ENCODE assay signal across 7 cellular contexts in the genomic region with DNA sequence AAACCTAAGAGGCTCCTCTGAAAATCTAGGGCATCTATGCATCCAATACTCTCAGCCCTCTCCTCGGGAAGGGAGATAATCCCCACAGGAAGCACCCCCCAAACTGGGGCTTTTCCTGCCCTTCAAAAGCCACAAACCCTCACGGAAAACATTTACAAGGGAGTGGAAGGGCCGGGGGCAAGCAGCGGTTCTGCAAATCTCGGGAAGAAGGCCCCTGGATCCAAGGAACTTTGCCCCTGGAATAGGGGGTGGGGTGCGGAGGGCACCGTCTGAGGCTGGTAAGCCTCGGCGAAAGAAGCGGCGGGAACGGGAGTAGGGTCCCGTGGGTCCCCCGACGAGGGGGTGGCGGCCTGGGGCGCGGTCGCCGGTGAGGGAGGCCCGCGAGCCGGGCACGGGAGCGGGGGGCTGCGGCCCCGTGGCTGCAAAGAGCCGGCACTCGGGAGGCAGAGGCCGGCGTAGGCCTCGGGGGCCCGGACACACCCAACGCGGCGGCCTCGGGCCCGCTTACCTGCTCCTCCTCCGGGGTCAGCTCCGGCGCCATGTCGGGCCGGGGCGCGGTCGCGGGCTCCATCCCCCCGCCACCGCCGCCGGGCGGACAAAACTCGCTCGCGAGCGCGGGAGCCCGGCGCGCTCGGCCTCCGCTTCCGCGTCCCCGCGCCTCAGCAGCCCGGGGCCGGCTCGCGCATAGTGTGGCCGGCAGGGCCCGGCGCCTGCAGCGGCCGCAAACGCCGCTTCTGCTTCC. TPM values are rescaled to one million over a fixed set of nuclear protein-coding genes. Genes with fewer than 3 reads are reported as not detected.
DNase-seq lines count a peak whose midpoint lies in the region; ATAC-seq and TF ChIP-seq lines count a peak whose summit lies in the region.

No MANE protein-coding gene starts in this region.

- peaks cover 20% of the 10 kb centered on the region for H3K4me1 Mint-ChIP-seq in dendritic cell treated with granulocyte-macrophage colony-stimulating factor and Interleukin-4, amounts not matched to agents 40 ng/mL and 50 ng/mL, for 4 days (ENCODE audit: low read depth)

- peak overlapping the region; percentile 92 for H3K4me3 Mint-ChIP-seq in dendritic cell treated with granulocyte-macrophage colony-stimulating factor and Interleukin-4, amounts not matched to agents 40 ng/mL and 50 ng/mL, for 4 days

- intact Hi-C loops in dendritic cell treated with granulocyte-macrophage colony-stimulating factor and Interleukin-4, amounts not matched to agents 40 ng/mL and 50 ng/mL, for 4 days (cut with micrococcal nuclease): loop anchor here (5.0 kb wide), 4 partner anchors 46 to 126 kb away; a partner anchor contains a TSS

- no peaks in the 10 kb centered on the region for H3K9me3 ChIP-seq in lung (ENCODE audit: control insufficient read depth in 2 of 2, insufficient read depth in 1 of 2, low read length in 1 of 2)
- no peaks in the 10 kb centered on the region for H3K9me3 ChIP-seq in suprapubic skin

- peaks cover 24% of the 10 kb centered on the region for H3K36me3 Mint-ChIP-seq in dendritic cell treated with granulocyte-macrophage colony-stimulating factor and Interleukin-4, amounts not matched to agents 40 ng/mL and 50 ng/mL, for 4 days (ENCODE audit: low read depth)

- no peaks in the 10 kb centered on the region for H3K27me3 ChIP-seq in lung (ENCODE audit: control insufficient read depth, insufficient read depth)
- no peaks in the 10 kb centered on the region for H3K27me3 ChIP-seq in suprapubic skin

- H3K27me3 Mint-ChIP-seq in dendritic cell treated with granulocyte-macrophage colony-stimulating factor and Interleukin-4, amounts not matched to agents 40 ng/mL and 50 ng/mL, for 4 days: no peaks in the 10 kb centered on the region

- H3K4me3 ChIP-seq in GM12875 (ENCODE audit: low read depth, low read length) (peak overlapping the region; percentile 90), lung (peak overlapping the region; percentile 94), suprapubic skin (peak overlapping the region; percentile 76)

- DNase-seq in UCSD-AML1 (lab: John Stamatoyannopoulos, UW; ENCODE audit: unreplicated experiment) (peak; percentile 44), lung (ENCODE audit: low spot score) (peak; percentile 29), suprapubic skin (ENCODE audit: low spot score in 2 of 2) (peak in 1 of 2 donors; percentile 63)

- H3K4me1 ChIP-seq in lung (ENCODE audit: control insufficient read depth in 2 of 2, insufficient read depth in 2 of 2, low read length in 2 of 2) (peaks cover 0 to 5% of the 10 kb centered on the region in 2 donors), suprapubic skin (peaks cover 22% of the 10 kb centered on the region)

- H3K27ac ChIP-seq in lung (ENCODE audit: low read depth in 1 of 2, low read length in 1 of 2): peak overlapping the region; percentile 88 to 94
- H3K27ac ChIP-seq in suprapubic skin: peak overlapping the region; percentile 87

- no peak for TF ChIP-seq POLR2A in suprapubic skin (IDR thresholded peaks at IDR 0.05)

- ATAC-seq in HG03354 (IDR thresholded peaks at IDR 0.05; ENCODE audit: poor library complexity, severe bottlenecking, unreplicated experiment) (peak; percentile 54), lung (ENCODE audit: insufficient read depth, low FRiP score) (peak; percentile 63), GM21619 (IDR thresholded peaks at IDR 0.05; ENCODE audit: unreplicated experiment) (no peak)

- WGBS in lung, 2 donors: 0 to 1% methylated on average over 40 to 77 of the region's 77 CpGs
- WGBS in suprapubic skin: 0% methylated on average over 27 of the region's 77 CpGs

- TF ChIP-seq CTCF in GM12875 (IDR thresholded peaks at IDR 0.05; ENCODE audit: borderline replicate concordance, insufficient read depth, low read depth, low read length) (no peak), lung (IDR thresholded peaks at IDR 0.05; ENCODE audit: control extremely low read depth, extremely low read depth) (no peak), suprapubic skin (IDR thresholded peaks at IDR 0.05) (no peak)

- H3K36me3 ChIP-seq in lung (ENCODE audit: control insufficient read depth in 2 of 2, insufficient read depth in 2 of 2, low read length in 2 of 2) (no peaks in the 10 kb centered on the region), suprapubic skin (no peaks in the 10 kb centered on the region)

- no peaks in the 10 kb centered on the region for H3K9me3 Mint-ChIP-seq in dendritic cell treated with granulocyte-macrophage colony-stimulating factor and Interleukin-4, amounts not matched to agents 40 ng/mL and 50 ng/mL, for 4 days

- TF ChIP-seq EP300 in suprapubic skin (IDR thresholded peaks at IDR 0.05): no peak

- H3K27ac Mint-ChIP-seq in dendritic cell treated with granulocyte-macrophage colony-stimulating factor and Interleukin-4, amounts not matched to agents 40 ng/mL and 50 ng/mL, for 4 days: peak overlapping the region; percentile 95

RNA-seq across cellular contexts. Expression of a gene that starts 0.7 kb away (rescaled TPM):
- total RNA-seq in lung (10 to 100 TPM; 24.1 to 32.4 TPM), suprapubic skin (10 to 100 TPM in 3 of 4 donors, 1 to 10 TPM in 1; 8.6 to 24.5 (median 13.3) TPM)
- polyA plus RNA-seq in lung: 10 to 100 TPM in 1 of 2 donors, 1 to 10 TPM in 1; 7.1 to 15.6 TPM

RNA-seq across cellular contexts. Expression of a gene that starts 47.1 kb away (rescaled TPM):
- total RNA-seq in lung (10 to 100 TPM; 19.1 to 22.9 TPM), suprapubic skin (10 to 100 TPM; 12.8 to 31.7 (median 17.5) TPM)
- 10 to 100 TPM; 19.3 to 24.6 TPM for polyA plus RNA-seq in lung
